8 cellular contexts compared by ENCODE assay signal in genomic region chr3:11140054-11140712, GRCh38. TPM values are rescaled to one million over a fixed set of nuclear protein-coding genes. Genes with fewer than 3 reads are reported as not detected.
A peak's percentile ranks its signal among the peaks of the same experiment; 100 is the strongest.
DNase-seq lines count a peak whose midpoint lies in the region; ATAC-seq and TF ChIP-seq lines count a peak whose summit lies in the region.

No MANE protein-coding gene starts in this region.

- H3K4me3 Mint-ChIP-seq in T-helper 2 cell treated with Interferon-gamma antibody and Interleukin-4, amounts not matched to agents 5 μg/mL and 100 μg/mL, for 36 hours: peak overlapping the region; percentile 50
- no peak overlapping the region for H3K4me3 Mint-ChIP-seq in mesothelial cell of epicardium

- intact Hi-C loops in lower lobe of right lung (cut with DNase I): no loop called here

- no peak overlapping the region for H3K4me3 ChIP-seq in GM12865 (ENCODE audit: low read depth, low read length)
- H3K4me3 ChIP-seq in lower lobe of right lung: peak overlapping the region; percentile 12

- H3K9me3 ChIP-seq in lower lobe of right lung: no peaks in the 10 kb centered on the region

- H3K9me3 Mint-ChIP-seq in T-helper 2 cell treated with Interferon-gamma antibody and Interleukin-4, amounts not matched to agents 5 μg/mL and 100 μg/mL, for 36 hours: no peaks in the 10 kb centered on the region
- peaks cover 3% of the 10 kb centered on the region for H3K9me3 Mint-ChIP-seq in mesothelial cell of epicardium

- no peaks in the 10 kb centered on the region for H3K27me3 ChIP-seq in lower lobe of right lung (ENCODE audit: low read depth)

- DNase-seq in GM12865 (ENCODE audit: low read depth) (peak; percentile 61), lower lobe of right lung (peak; percentile 62), mesothelial cell of epicardium (ENCODE audit: low spot score in 2 of 2, unreplicated experiment in 2 of 2) (no peak), iPS-NIHi7 (ENCODE audit: extremely low spot score) (no peak), NCI-H510A (lab: John Stamatoyannopoulos, UW) (no peak)
- peak; percentile 32 for DNase-seq in T-helper 2 cell treated with Interferon-gamma antibody and Interleukin-4, amounts not matched to agents 5 μg/mL and 100 μg/mL, for 36 hours (ENCODE audit: low spot score)

- peak overlapping the region; percentile 67 for H3K27ac Mint-ChIP-seq in T-helper 2 cell treated with Interferon-gamma antibody and Interleukin-4, amounts not matched to agents 5 μg/mL and 100 μg/mL, for 36 hours
- H3K27ac Mint-ChIP-seq in mesothelial cell of epicardium: no peak overlapping the region

- peaks cover 17% of the 10 kb centered on the region for H3K4me1 ChIP-seq in lower lobe of right lung

- H3K27ac ChIP-seq in lower lobe of right lung: no peak overlapping the region

- H3K4me1 Mint-ChIP-seq in T-helper 2 cell treated with Interferon-gamma antibody and Interleukin-4, amounts not matched to agents 5 μg/mL and 100 μg/mL, for 36 hours (ENCODE audit: low read depth): peaks cover 20% of the 10 kb centered on the region
- no peaks in the 10 kb centered on the region for H3K4me1 Mint-ChIP-seq in mesothelial cell of epicardium

- ATAC-seq in GM19468 (IDR thresholded peaks at IDR 0.05; ENCODE audit: extremely low read depth, unreplicated experiment) (peak; percentile 88), HG03520 (IDR thresholded peaks at IDR 0.05; ENCODE audit: unreplicated experiment) (peak; percentile 95), lower lobe of right lung (peak; percentile 60 to 78)

- TF ChIP-seq CTCF in GM12865 (IDR thresholded peaks at IDR 0.05; ENCODE audit: insufficient read depth, low read depth, low read length, missing control alignments): no peak
- TF ChIP-seq CTCF in lower lobe of right lung (IDR thresholded peaks at IDR 0.05): no peak
- no peak for TF ChIP-seq CTCF in mesothelial cell of epicardium (IDR thresholded peaks at IDR 0.05; ENCODE audit: unreplicated experiment)

- H3K36me3 Mint-ChIP-seq in T-helper 2 cell treated with Interferon-gamma antibody and Interleukin-4, amounts not matched to agents 5 μg/mL and 100 μg/mL, for 36 hours (ENCODE audit: low read depth): peaks cover 1% of the 10 kb centered on the region
- no peaks in the 10 kb centered on the region for H3K36me3 Mint-ChIP-seq in mesothelial cell of epicardium

- no peaks in the 10 kb centered on the region for H3K36me3 ChIP-seq in lower lobe of right lung

- H3K27me3 Mint-ChIP-seq in T-helper 2 cell treated with Interferon-gamma antibody and Interleukin-4, amounts not matched to agents 5 μg/mL and 100 μg/mL, for 36 hours (ENCODE audit: low read depth): peaks cover 14% of the 10 kb centered on the region
- peaks cover 31% of the 10 kb centered on the region for H3K27me3 Mint-ChIP-seq in mesothelial cell of epicardium (ENCODE audit: low read depth)

RNA-seq across cellular contexts. Expression of gene HRH1, which starts 14.1 kb away (rescaled TPM):
- total RNA-seq in lower lobe of right lung (6.4 TPM), mesothelial cell of epicardium (0.31 to 0.45 TPM (median 0.42 TPM) in 3 replicates)

Comparison
In these comparisons a context has a peak if more than half of its experiments do, and no peak if none do; other contexts are left out.
1. DNase-seq: peak in GM12865 (single experiment), T-helper 2 cell treated with Interferon-gamma antibody and Interleukin-4, amounts not matched to agents 5 μg/mL and 100 μg/mL, for 36 hours (single experiment) and lower lobe of right lung (single experiment); none in mesothelial cell of epicardium (0 of 2), iPS-NIHi7 (single experiment) and NCI-H510A (single experiment).
2. Peak in every context shown above with its lines, with median percentiles within 50 percentile points of each other: ATAC-seq.